In genomic region chr7:30687604-30688003, GRCh38 we compare ENCODE assay signal across 1 cellular context.
TF ChIP-seq lines count a peak whose summit lies in the region.

No MANE protein-coding gene starts in this region.

TF ChIP-seq in GM23338, 12 proteins besides CTCF, POLR2A, EP300 and RAD21:
- no peak for TF ChIP-seq ZNF462 (CRISPR knock-in tag; IDR thresholded peaks at IDR 0.05)
- no peak for TF ChIP-seq NANOG (IDR thresholded peaks at IDR 0.05; ENCODE audit: borderline replicate concordance)
- no peak for TF ChIP-seq ZNF114 (CRISPR knock-in tag; IDR thresholded peaks at IDR 0.05)
- no peak for TF ChIP-seq CREB1 (CRISPR knock-in tag; IDR thresholded peaks at IDR 0.05; ENCODE audit: low read depth)
- no peak for TF ChIP-seq JUNB (IDR thresholded peaks at IDR 0.05; ENCODE audit: unreplicated experiment)
- no peak for TF ChIP-seq POLR2AphosphoS5 (IDR thresholded peaks at IDR 0.05; ENCODE audit: low read depth)
- TF ChIP-seq ETS1 (IDR thresholded peaks at IDR 0.05) = no peak
- no peak for TF ChIP-seq REST (IDR thresholded peaks at IDR 0.05; ENCODE audit: unreplicated experiment)
- no peak for TF ChIP-seq EZH2phosphoT487 (IDR thresholded peaks at IDR 0.05; ENCODE audit: unreplicated experiment)
- TF ChIP-seq EZH2 (IDR thresholded peaks at IDR 0.05; ENCODE audit: low read depth, unreplicated experiment) = no peak
- no peak for TF ChIP-seq STAT1 (IDR thresholded peaks at IDR 0.05; ENCODE audit: unreplicated experiment)
- TF ChIP-seq ZNF331 (CRISPR knock-in tag; IDR thresholded peaks at IDR 0.05; ENCODE audit: low read depth) = no peak
